28 cellular contexts compared by ENCODE assay signal in genomic region chr6:105566503-105566902, GRCh38.
"Had no signal": no experiment of that assay in that cellular context is flagged by ENCODE, and none has a peak within 500 bp of the region (broad histone marks: within the 10 kb centered on the region; RNA-seq: fewer than 3 reads in every experiment).

No MANE protein-coding gene starts in this region.

- H3K27me3 ChIP-seq: brain microvascular endothelial cell, cardiac muscle cell had no signal

- H3K4me3 ChIP-seq: cardiac muscle cell, SK-N-MC had no signal

- H3K36me3 ChIP-seq: brain microvascular endothelial cell, cardiac muscle cell had no signal

- H3K27ac ChIP-seq: brain microvascular endothelial cell, cardiac muscle cell, SK-N-MC had no signal

- DNase-seq: activated CD4-positive, alpha-beta T cell treated with anti-CD3 and anti-CD28 coated beads for 48 hours; activated CD4-positive, alpha-beta T cell treated with anti-CD3 and anti-CD28 coated beads, Interleukin-2, amount 50 U/mL, for 4 hours; activated CD4-positive, CD25-positive, alpha-beta regulatory T cell treated with anti-CD3 and anti-CD28 coated beads, Interleukin-2, amount 50 U/mL, for 72 hours; activated CD8-positive, alpha-beta memory T cell treated with anti-CD3 and anti-CD28 coated beads, Interleukin-2, amount 10 ng/mL, durations not matched to agents 7 days and 5 days; activated CD8-positive, alpha-beta T cell treated with anti-CD3 and anti-CD28 coated beads, Interleukin-2, amount 10 ng/mL, durations not matched to agents 7 days and 5 days; activated effector memory CD4-positive, alpha-beta T cell treated with anti-CD3 and anti-CD28 coated beads, Interleukin-2, amount 50 U/mL, for 16 hours; activated naive CD4-positive, alpha-beta T cell treated with Interleukin-2 at 50 U/mL for 16 hours; activated naive CD8-positive, alpha-beta T cell treated with anti-CD3 and anti-CD28 coated beads, Interleukin-2, amount 50 U/mL, for 24 hours; activated T-cell treated with anti-CD3 and anti-CD28 coated beads, Interleukin-2, amount 50 U/mL, for 4 hours; amniotic stem cell; brain microvascular endothelial cell; Kasumi-1; KBM-7; NCI-H1048; NCI-H146; NCI-H187 treated with DMSO at 0.1 percent for 48 hours; NCI-H2107; NCI-H2171 treated with DMSO at 0.1 percent for 48 hours; NCI-H226; NCI-H510A; NCI-H526 treated with DMSO at 0.1 percent for 48 hours; NCI-H82; RPMI8226; SW 1271 had no signal

- ATAC-seq: activated CD8-positive, alpha-beta memory T cell treated with anti-CD3 and anti-CD28 coated beads, Interleukin-2, amount 10 ng/mL, durations not matched to agents 7 days and 5 days; activated CD8-positive, alpha-beta T cell treated with anti-CD3 and anti-CD28 coated beads, Interleukin-2, amount 10 ng/mL, durations not matched to agents 7 days and 5 days; activated naive CD8-positive, alpha-beta T cell treated with anti-CD3 and anti-CD28 coated beads, Interleukin-2, amount 50 U/mL, for 24 hours; activated T-cell treated with anti-CD3 and anti-CD28 coated beads, Interleukin-2, amount 50 U/mL, for 4 hours; Right ventricle myocardium inferior; WTC11 had no signal
